In genomic region chr12:92290881-92291280, GRCh38 we compare ENCODE assay signal across 25 cellular contexts.
A peak's percentile ranks its signal among the peaks of the same experiment; 100 is the strongest.
DNase-seq lines count a peak whose midpoint lies in the region; ATAC-seq and TF ChIP-seq lines count a peak whose summit lies in the region.
"Had no signal": no experiment of that assay in that cellular context is flagged by ENCODE, and none has a peak within 500 bp of the region (broad histone marks: within the 10 kb centered on the region; RNA-seq: fewer than 3 reads in every experiment).

No MANE protein-coding gene starts in this region.

- DNase-seq in mammary epithelial cell (peak; percentile 33), breast epithelium (ENCODE audit: low spot score in 2 of 2) (no peak), PC-9 (no peak), fibroblast of villous mesenchyme (ENCODE audit: low read depth) (peak; percentile 30), CD1c-positive myeloid dendritic cell (ENCODE audit: extremely low spot score) (no peak)
- no peak for DNase-seq in activated CD4-positive, alpha-beta T cell treated with anti-CD3 and anti-CD28 coated beads for 1 hour
- no peak for DNase-seq in naive thymus-derived CD4-positive, alpha-beta T cell
- DNase-seq: activated CD4-positive, alpha-beta T cell treated with anti-CD3 and anti-CD28 coated beads for 36 hours; activated naive CD4-positive, alpha-beta T cell treated with anti-CD3 and anti-CD28 coated beads, Interleukin-2, amount 10 ng/mL, durations not matched to agents 7 days and 5 days; activated T-cell treated with anti-CD3 and anti-CD28 coated beads, Interleukin-2, amount 50 U/mL, for 72 hours; Caco-2; dorsolateral prefrontal cortex; GF-D8; MV-4-11; NCI-H187; NCI-H2227 treated with DMSO at 0.1 percent for 48 hours; NK-92 treated with Interleukin-12 subunit alpha and Interleukin-12 subunit beta, amount 100 ng/mL, for 24 hours; Peyer's patch; stimulated activated CD4-positive, alpha-beta T cell treated with anti-CD3 and anti-CD28 coated beads, Interleukin-4, amount 100 ng/mL, for 1 hour; stimulated activated naive CD8-positive, alpha-beta T cell treated with anti-CD3 and anti-CD28 coated beads, Interleukin-15, Interleukin-2, amounts not matched to agents 100 U/mL and 50 U/mL, for 24 hours; thyroid gland had no signal

- in situ Hi-C loops in mammary epithelial cell (cut with MboI; ENCODE audit: low sequenced_read_pairs in 2 of 2), result no loop called here

- ATAC-seq in GM19467 (IDR thresholded peaks at IDR 0.05; ENCODE audit: unreplicated experiment), result no peak
- no peak for ATAC-seq in naive thymus-derived CD4-positive, alpha-beta T cell
- ATAC-seq: activated CD4-positive, alpha-beta T cell treated with anti-CD3 and anti-CD28 coated beads for 36 hours; activated T-cell treated with anti-CD3 and anti-CD28 coated beads, Interleukin-2, amount 50 U/mL, for 72 hours; stimulated activated naive CD8-positive, alpha-beta T cell treated with anti-CD3 and anti-CD28 coated beads, Interleukin-15, Interleukin-2, amounts not matched to agents 100 U/mL and 50 U/mL, for 24 hours had no signal

- no peak overlapping the region for H3K4me3 ChIP-seq in mammary epithelial cell (replicated peaks in 1 of 3; ENCODE audit: insufficient read depth in 1 of 3, low read depth in 2 of 3, low read length in 3 of 3)
- H3K4me3 ChIP-seq in breast epithelium, result no peak overlapping the region
- H3K4me3 ChIP-seq in PC-9, result no peak overlapping the region
- no peak overlapping the region for H3K4me3 ChIP-seq in fibroblast of villous mesenchyme (ENCODE audit: low read depth, low read length)
- no peak overlapping the region for H3K4me3 ChIP-seq in naive thymus-derived CD4-positive, alpha-beta T cell (ENCODE audit: low read length)
- H3K4me3 ChIP-seq: dorsolateral prefrontal cortex, Peyer's patch, SJCRH30, thyroid gland had no signal

- H2AFZ ChIP-seq in mammary epithelial cell (ENCODE audit: low read depth, low read length) (no peak overlapping the region), PC-9 (no peak overlapping the region)

- H3K4me3 Mint-ChIP-seq in naive thymus-derived CD4-positive, alpha-beta T cell, result no peak overlapping the region
- H3K4me3 Mint-ChIP-seq: activated CD4-positive, alpha-beta T cell treated with anti-CD3 and anti-CD28 coated beads for 36 hours; activated naive CD4-positive, alpha-beta T cell treated with anti-CD3 and anti-CD28 coated beads, Interleukin-2, amount 10 ng/mL, durations not matched to agents 7 days and 5 days; activated T-cell treated with anti-CD3 and anti-CD28 coated beads, Interleukin-2, amount 50 U/mL, for 72 hours; B cell; central memory CD8-positive, alpha-beta T cell had no signal

- CTCF ChIA-PET in mammary epithelial cell (lab: Charles Lee; ENCODE audit: low non-redundant PET) (interaction anchor here (0.5 kb wide), 1 partner anchor 107 kb away, joined by 5 read pairs; no protein-coding TSS in a partner anchor), PC-9 (lab: Charles Lee) (no interaction called here)
- CTCF ChIA-PET in naive thymus-derived CD4-positive, alpha-beta T cell (lab: Charles Lee), result interaction anchor here (1.2 kb wide), 1 partner anchor 138 kb away, joined by 4 read pairs; no protein-coding TSS in a partner anchor

- TF ChIP-seq POLR2A in breast epithelium (IDR thresholded peaks at IDR 0.05), result no peak

- peaks cover 0 to 15% (median 0%) of the 10 kb centered on the region in 5 donors for H3K36me3 Mint-ChIP-seq in naive thymus-derived CD4-positive, alpha-beta T cell

- intact Hi-C loops in mammary epithelial cell (cut with micrococcal nuclease) (loop anchor here (5.0 kb wide), 1 partner anchor 106 kb away; no protein-coding TSS in a partner anchor), breast epithelium (cut with DNase I; ENCODE audit: low total_unique reads) (no loop called here), PC-9 (cut with micrococcal nuclease; ENCODE audit: unreplicated experiment) (no loop called here)
- intact Hi-C loops in naive thymus-derived CD4-positive, alpha-beta T cell (cut with micrococcal nuclease), result no loop called here

- H3F3A ChIP-seq in PC-9 (ENCODE audit: insufficient read depth, low read depth), result no peaks in the 10 kb centered on the region

- H4K20me1 ChIP-seq in mammary epithelial cell (ENCODE audit: insufficient read depth, low read length), result no peaks in the 10 kb centered on the region
- no peaks in the 10 kb centered on the region for H4K20me1 ChIP-seq in PC-9 (ENCODE audit: insufficient read depth)

- no peak overlapping the region for H3K9ac ChIP-seq in mammary epithelial cell (ENCODE audit: insufficient read depth, low read length)

- dilution Hi-C loops in mammary epithelial cell (cut with HindIII; ENCODE audit: low sequenced_read_pairs), result no loop called here

- H3K4me1 ChIP-seq in mammary epithelial cell (ENCODE audit: insufficient read depth, low read length) (peaks cover 19% of the 10 kb centered on the region), breast epithelium (no peaks in the 10 kb centered on the region), PC-9 (replicated peaks; ENCODE audit: insufficient read depth) (peaks cover 21% of the 10 kb centered on the region)
- peaks cover 0 to 6% of the 10 kb centered on the region in 2 donors for H3K4me1 ChIP-seq in naive thymus-derived CD4-positive, alpha-beta T cell (ENCODE audit: control insufficient read depth in 2 of 2, insufficient read depth in 2 of 2, low read length in 2 of 2)
- H3K4me1 ChIP-seq: Caco-2, Peyer's patch, thyroid gland had no signal

- POLR2A ChIA-PET in PC-9 (lab: Charles Lee; ENCODE audit: unreplicated experiment), result interaction anchor here (0.5 kb wide), 1 partner anchor 146 kb away, joined by 5 read pairs; no protein-coding TSS in a partner anchor
- POLR2A ChIA-PET in naive thymus-derived CD4-positive, alpha-beta T cell (lab: Charles Lee), result interaction anchor here (0.8 to 3.3 kb wide), 7 partner anchors 7 to 145 kb away, joined by 3 to 20 read pairs (median 3); partner anchors contain the start of gene BTG1

- H3K27me3 ChIP-seq in mammary epithelial cell (ENCODE audit: insufficient read depth, low read length) (no peaks in the 10 kb centered on the region), breast epithelium (no peaks in the 10 kb centered on the region), PC-9 (ENCODE audit: insufficient read depth, low read depth) (no peaks in the 10 kb centered on the region)
- no peaks in the 10 kb centered on the region for H3K27me3 ChIP-seq in naive thymus-derived CD4-positive, alpha-beta T cell (ENCODE audit: control insufficient read depth in 2 of 2, insufficient read depth in 2 of 2, low read length in 2 of 2)
- H3K27me3 ChIP-seq: dorsolateral prefrontal cortex, Peyer's patch, SJCRH30, thyroid gland had no signal

- no TSS peak for BruUV-seq in mammary epithelial cell (replicated peaks; lab: Mats Ljungman, UMichigan)
- BruUV-seq in PC-9 (replicated peaks; lab: Mats Ljungman, UMichigan), result no TSS peak

- peak overlapping the region in 1 of 9 donors; percentile 39 for H3K27ac Mint-ChIP-seq in naive thymus-derived CD4-positive, alpha-beta T cell
- H3K27ac Mint-ChIP-seq: activated CD4-positive, alpha-beta T cell treated with anti-CD3 and anti-CD28 coated beads for 36 hours; activated naive CD4-positive, alpha-beta T cell treated with anti-CD3 and anti-CD28 coated beads, Interleukin-2, amount 10 ng/mL, durations not matched to agents 7 days and 5 days; activated T-cell treated with anti-CD3 and anti-CD28 coated beads, Interleukin-2, amount 50 U/mL, for 72 hours; B cell had no signal

- H3K36me3 ChIP-seq in mammary epithelial cell (ENCODE audit: insufficient read depth, low read length) (no peaks in the 10 kb centered on the region), breast epithelium (no peaks in the 10 kb centered on the region), PC-9 (ENCODE audit: low read depth) (no peaks in the 10 kb centered on the region)
- no peaks in the 10 kb centered on the region for H3K36me3 ChIP-seq in naive thymus-derived CD4-positive, alpha-beta T cell (ENCODE audit: control insufficient read depth in 2 of 3, insufficient read depth in 3 of 3, low read length in 3 of 3)
- H3K36me3 ChIP-seq: Peyer's patch, SJCRH30, thyroid gland had no signal

- no peak overlapping the region for H3K27ac ChIP-seq in mammary epithelial cell (ENCODE audit: insufficient read depth, low read depth, low read length)
- no peak overlapping the region for H3K27ac ChIP-seq in breast epithelium
- peak overlapping the region; percentile 51; the same call in 1 of the 2 replicates for H3K27ac ChIP-seq in PC-9
- H3K27ac ChIP-seq in naive thymus-derived CD4-positive, alpha-beta T cell (ENCODE audit: low read depth, low read length), result no peak overlapping the region
- H3K27ac ChIP-seq: Peyer's patch, SJCRH30, thyroid gland had no signal

- H3K9me3 ChIP-seq in mammary epithelial cell (replicated peaks; ENCODE audit: insufficient read depth, low read length), result no peaks in the 10 kb centered on the region
- H3K9me3 ChIP-seq in breast epithelium, result no peaks in the 10 kb centered on the region
- 0 out of 2 replicates have a peak, but pooled peaks cover 3% of the 10 kb centered on the region for H3K9me3 ChIP-seq in PC-9 (ENCODE audit: insufficient read depth, low read depth)
- H3K9me3 ChIP-seq in naive thymus-derived CD4-positive, alpha-beta T cell (ENCODE audit: control insufficient read depth in 2 of 3, low read length in 3 of 3), result no peaks in the 10 kb centered on the region
- H3K9me3 ChIP-seq: Caco-2, Peyer's patch, SJCRH30, thyroid gland had no signal

- WGBS in mammary epithelial cell (ENCODE audit: low coverage, missing lambda C conversion rate), result 80% methylated on average over 1 of the region's 1 CpG

- peaks cover 0 to 11% (median 0%) of the 10 kb centered on the region in 11 donors for H3K9me3 Mint-ChIP-seq in naive thymus-derived CD4-positive, alpha-beta T cell
- H3K9me3 Mint-ChIP-seq: central memory CD8-positive, alpha-beta T cell had no signal

- no peak overlapping the region for H3K4me2 ChIP-seq in mammary epithelial cell (ENCODE audit: insufficient read depth, low read depth, low read length)
- no peak overlapping the region for H3K4me2 ChIP-seq in PC-9

- peaks cover 10 to 41% (median 27%) of the 10 kb centered on the region in 7 donors for H3K4me1 Mint-ChIP-seq in naive thymus-derived CD4-positive, alpha-beta T cell
- H3K4me1 Mint-ChIP-seq: B cell had no signal

- H3K79me2 ChIP-seq in mammary epithelial cell (ENCODE audit: insufficient read depth, low read length) (no peaks in the 10 kb centered on the region), PC-9 (ENCODE audit: low read depth) (no peaks in the 10 kb centered on the region)

- no peaks in the 10 kb centered on the region for H3K9me2 ChIP-seq in PC-9 (ENCODE audit: insufficient read depth)

- TF ChIP-seq CTCF in mammary epithelial cell (conservative IDR thresholded peaks at IDR 0.05 in 1 of 2, IDR thresholded peaks at IDR 0.05 in 1 of 2; ENCODE audit: extremely low read depth in 1 of 2, insufficient read depth in 1 of 2, low read depth in 1 of 2, low read length in 2 of 2) (no peak), breast epithelium (IDR thresholded peaks at IDR 0.05) (no peak), PC-9 (conservative IDR thresholded peaks at IDR 0.05) (no peak), fibroblast of villous mesenchyme (IDR thresholded peaks at IDR 0.05; ENCODE audit: insufficient read depth, low read depth, low read length) (no peak)

- no peaks in the 10 kb centered on the region for H3K27me3 Mint-ChIP-seq in naive thymus-derived CD4-positive, alpha-beta T cell
- H3K27me3 Mint-ChIP-seq: activated CD4-positive, alpha-beta T cell treated with anti-CD3 and anti-CD28 coated beads for 36 hours; activated naive CD4-positive, alpha-beta T cell treated with anti-CD3 and anti-CD28 coated beads, Interleukin-2, amount 10 ng/mL, durations not matched to agents 7 days and 5 days; B cell; central memory CD8-positive, alpha-beta T cell had no signal

Comparison
In these comparisons a context has a peak if more than half of its experiments do, and no peak if none do; other contexts are left out.
1. DNase-seq: peak in mammary epithelial cell (single experiment) and fibroblast of villous mesenchyme (single experiment); none in breast epithelium (0 of 2), PC-9 (0 of 2), CD1c-positive myeloid dendritic cell (single experiment), activated CD4-positive, alpha-beta T cell treated with anti-CD3 and anti-CD28 coated beads for 1 hour (single experiment) and naive thymus-derived CD4-positive, alpha-beta T cell (0 of 9).